In genomic region chr19:44847144-44848035, GRCh38 we compare ENCODE assay signal across 8 cellular contexts. TPM values are rescaled to one million over a fixed set of nuclear protein-coding genes. Genes with fewer than 3 reads are reported as not detected.
A peak's percentile ranks its signal among the peaks of the same experiment; 100 is the strongest.
DNase-seq lines count a peak whose midpoint lies in the region; ATAC-seq and TF ChIP-seq lines count a peak whose summit lies in the region.

No MANE protein-coding gene starts in this region.

- in situ Hi-C loops in brain microvascular endothelial cell (cut with HindIII; ENCODE audit: low pct_ligation_motif_present, low sequenced_read_pairs) = no loop called here

- H3K4me3 ChIP-seq in brain microvascular endothelial cell (ENCODE audit: low read depth, low read length) = peak overlapping the region; percentile 93
- H3K4me3 ChIP-seq in iPS-20b (ENCODE audit: low read length) = peak overlapping the region; percentile 76
- peak overlapping the region; percentile 97 for H3K4me3 ChIP-seq in skeletal muscle satellite cell (ENCODE audit: low read length)

- H3K4me1 ChIP-seq in iPS-20b (ENCODE audit: insufficient read depth, low read length) = peaks cover 20% of the 10 kb centered on the region
- peaks cover 27% of the 10 kb centered on the region for H3K4me1 ChIP-seq in skeletal muscle satellite cell (ENCODE audit: control insufficient read depth, insufficient read depth, low read length)

- no peaks in the 10 kb centered on the region for H3K9me3 ChIP-seq in iPS-20b (ENCODE audit: insufficient read depth, low read depth, low read length)
- no peaks in the 10 kb centered on the region for H3K9me3 ChIP-seq in skeletal muscle satellite cell (replicated peaks; ENCODE audit: low read length)

- H3K9ac ChIP-seq in iPS-20b (ENCODE audit: low read depth, low read length) (peak overlapping the region; percentile 93), skeletal muscle satellite cell (ENCODE audit: low read depth, low read length) (peak overlapping the region; percentile 98)

- TF ChIP-seq CTCF in brain microvascular endothelial cell (IDR thresholded peaks at IDR 0.05; ENCODE audit: low read depth, low read length, missing control alignments) = no peak

- no peak for ATAC-seq in HG03354 (IDR thresholded peaks at IDR 0.05; ENCODE audit: poor library complexity, severe bottlenecking, unreplicated experiment)
- no peak for ATAC-seq in GM21717 (IDR thresholded peaks at IDR 0.05; ENCODE audit: unreplicated experiment)

- peak overlapping the region; percentile 99 for H3K4me2 ChIP-seq in skeletal muscle satellite cell (ENCODE audit: low read length)

- DNase-seq in GM03348 (ENCODE audit: low spot score) (peak; percentile 76), NCI-H526 treated with DMSO at 0.1 percent for 48 hours (lab: John Stamatoyannopoulos, UW) (peak; percentile 28), brain microvascular endothelial cell (peak; percentile 60)
- no peak for DNase-seq in activated CD4-positive, alpha-beta T cell treated with anti-CD3 and anti-CD28 coated beads, Interleukin-2, amount 50 U/mL, for 48 hours

- H3K36me3 ChIP-seq in brain microvascular endothelial cell (replicated peaks) (peaks cover 3% of the 10 kb centered on the region), iPS-20b (ENCODE audit: insufficient read depth, low read depth, low read length) (peaks cover 10% of the 10 kb centered on the region; the same call in 1 of the 2 replicates), skeletal muscle satellite cell (ENCODE audit: insufficient read depth, low read length) (no peaks in the 10 kb centered on the region)

- peak overlapping the region; percentile 96 for H3K27ac ChIP-seq in brain microvascular endothelial cell
- peak overlapping the region; percentile 86 for H3K27ac ChIP-seq in iPS-20b (ENCODE audit: low read length)

- H3K27me3 ChIP-seq in brain microvascular endothelial cell (replicated peaks) = no peaks in the 10 kb centered on the region
- H3K27me3 ChIP-seq in iPS-20b (ENCODE audit: insufficient read depth, low read length) = peaks cover 4% of the 10 kb centered on the region
- no peaks in the 10 kb centered on the region for H3K27me3 ChIP-seq in skeletal muscle satellite cell (ENCODE audit: control insufficient read depth, insufficient read depth, low read length)

RNA-seq across cellular contexts. Expression of gene NECTIN2, which starts 1.3 kb away (rescaled TPM):
- 38.0 and 43.7 TPM in 2 replicates for total RNA-seq in skeletal muscle satellite cell (2012; rRNA removed)

RNA-seq across cellular contexts. Expression of gene BCAM, which starts 38.5 kb away (rescaled TPM):
- total RNA-seq in skeletal muscle satellite cell (2012; rRNA removed) = 0.25 and 7.6 TPM in 2 replicates

RNA-seq across cellular contexts. Expression of gene TOMM40, which starts 43.7 kb away (rescaled TPM):
- total RNA-seq in skeletal muscle satellite cell (2012; rRNA removed) = 80.4 and 91.3 TPM in 2 replicates

RNA-seq across cellular contexts. Expression of gene APOE, which starts 58.2 kb away (rescaled TPM):
- total RNA-seq in skeletal muscle satellite cell (2012; rRNA removed) = 16.2 and 111 TPM in 2 replicates

Comparison
In these comparisons a context has a peak if more than half of its experiments do, and no peak if none do; other contexts are left out.
1. DNase-seq: peak in GM03348 (single experiment), NCI-H526 treated with DMSO at 0.1 percent for 48 hours (single experiment) and brain microvascular endothelial cell (single experiment); none in activated CD4-positive, alpha-beta T cell treated with anti-CD3 and anti-CD28 coated beads, Interleukin-2, amount 50 U/mL, for 48 hours (0 of 2).
2. Peak in every context shown above with its lines, with median percentiles within 50 percentile points of each other: H3K4me3 ChIP-seq.